8 cellular contexts compared by ENCODE assay signal in the genomic region with DNA sequence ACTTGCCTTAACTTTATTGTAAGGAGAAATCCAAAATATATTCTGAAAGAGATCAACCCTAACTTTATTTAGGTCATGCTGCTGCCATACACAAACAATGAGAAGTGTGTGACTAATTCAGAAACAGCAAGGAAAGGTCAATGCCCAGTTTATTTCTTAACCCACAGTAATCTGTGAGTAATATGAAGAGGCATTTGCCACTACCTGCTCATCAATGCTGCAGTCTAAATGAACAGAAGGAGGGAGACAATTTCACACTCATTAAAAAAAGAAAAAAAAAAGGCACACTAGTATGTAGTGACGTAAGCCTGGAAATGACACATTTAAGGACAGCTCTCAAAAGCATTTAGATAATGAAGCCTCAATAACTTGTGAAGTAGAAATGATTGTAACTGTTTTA.
DNase-seq lines count a peak whose midpoint lies in the region; ATAC-seq and TF ChIP-seq lines count a peak whose summit lies in the region.
"Had no signal": no experiment of that assay in that cellular context is flagged by ENCODE, and none has a peak within 500 bp of the region (broad histone marks: within the 10 kb centered on the region; RNA-seq: fewer than 3 reads in every experiment).

No MANE protein-coding gene starts in this region.

- no peak overlapping the region for H2BK120ac ChIP-seq in mesendoderm (ENCODE audit: low read depth, low read length)

- H3K23ac ChIP-seq in mesendoderm (ENCODE audit: low read length), result no peak overlapping the region

- intact Hi-C loops in mammary epithelial cell (cut with micrococcal nuclease), result loop anchor here (5.0 kb wide), 1 partner anchor 80 kb away; no protein-coding TSS in a partner anchor

- H3K27me3 ChIP-seq in mammary epithelial cell (ENCODE audit: insufficient read depth, low read length) (no peaks in the 10 kb centered on the region), mesendoderm (ENCODE audit: insufficient read depth, low read length, poor library complexity) (no peaks in the 10 kb centered on the region)

- no peaks in the 10 kb centered on the region for H3K79me1 ChIP-seq in mesendoderm (ENCODE audit: low read length)

- in situ Hi-C loops in GM13977 (cut with MboI; ENCODE audit: low pct_unique_long_range_greater_than_20kb, low sequenced_read_pairs, unreplicated experiment), result no loop called here
- in situ Hi-C loops in mammary epithelial cell (cut with MboI; ENCODE audit: low sequenced_read_pairs in 2 of 2), result no loop called here

- no peak overlapping the region for H3K18ac ChIP-seq in mesendoderm (ENCODE audit: low read length)

- H2AFZ ChIP-seq in mammary epithelial cell (ENCODE audit: low read depth, low read length), result no peak overlapping the region

- dilution Hi-C loops in mammary epithelial cell (cut with HindIII; ENCODE audit: low sequenced_read_pairs), result no loop called here

- peak; percentile 19 for ATAC-seq in HG03469 (IDR thresholded peaks at IDR 0.05; ENCODE audit: unreplicated experiment)

- no peak overlapping the region for H3K4me3 ChIP-seq in mammary epithelial cell (replicated peaks in 1 of 3; ENCODE audit: insufficient read depth in 1 of 3, low read depth in 2 of 3, low read length in 3 of 3)
- H3K4me3 ChIP-seq in retinal pigment epithelial cell (ENCODE audit: low read length), result no peak overlapping the region
- H3K4me3 ChIP-seq in mesendoderm (ENCODE audit: low read length), result no peak overlapping the region

- no peak overlapping the region for H2BK15ac ChIP-seq in mesendoderm (replicated peaks; ENCODE audit: low read depth)

- H3K27ac ChIP-seq in mammary epithelial cell (ENCODE audit: insufficient read depth, low read depth, low read length) (peak overlapping the region; percentile 16), mesendoderm (ENCODE audit: low read depth, low read length) (no peak overlapping the region)

- H3K56ac ChIP-seq in mesendoderm (ENCODE audit: low read length), result no peak overlapping the region

- no peak overlapping the region for H2AK5ac ChIP-seq in mesendoderm (ENCODE audit: low read length)

- peak; percentile 26 for DNase-seq in GM13977 (ENCODE audit: low spot score)
- peak; percentile 87 for DNase-seq in mammary epithelial cell
- peak; percentile 50 for DNase-seq in retinal pigment epithelial cell (ENCODE audit: low read depth)
- DNase-seq in mesendoderm, result no peak
- DNase-seq in AML-193 (lab: John Stamatoyannopoulos, UW), result no peak
- no peak for DNase-seq in stimulated activated CD4-positive, alpha-beta T cell treated with anti-CD3 and anti-CD28 coated beads, Interleukin-4, amount 100 ng/mL, for 4 hours
- DNase-seq: posterior cingulate gyrus had no signal

- H3K9ac ChIP-seq in mammary epithelial cell (ENCODE audit: insufficient read depth, low read length) (no peak overlapping the region), mesendoderm (ENCODE audit: low read length) (no peak overlapping the region)

- peak overlapping the region; percentile 37 for H3K4me2 ChIP-seq in mammary epithelial cell (ENCODE audit: insufficient read depth, low read depth, low read length)
- no peak overlapping the region for H3K4me2 ChIP-seq in mesendoderm (ENCODE audit: low read length)

- peaks cover 18% of the 10 kb centered on the region for H3K4me1 ChIP-seq in mammary epithelial cell (ENCODE audit: insufficient read depth, low read length)
- H3K4me1 ChIP-seq in mesendoderm (ENCODE audit: control insufficient read depth, low read depth, low read length), result peaks cover 8% of the 10 kb centered on the region

- no peak overlapping the region for H4K8ac ChIP-seq in mesendoderm (ENCODE audit: low read depth, low read length)

- TF ChIP-seq CTCF in GM13977 (IDR thresholded peaks at IDR 0.05; ENCODE audit: extremely low read depth, insufficient read depth, missing control alignments) (no peak), mammary epithelial cell (conservative IDR thresholded peaks at IDR 0.05 in 1 of 2, IDR thresholded peaks at IDR 0.05 in 1 of 2; ENCODE audit: extremely low read depth in 1 of 2, insufficient read depth in 1 of 2, low read depth in 1 of 2, low read length in 2 of 2) (no peak), retinal pigment epithelial cell (conservative IDR thresholded peaks at IDR 0.05; ENCODE audit: low read depth, low read length) (no peak)

- no peak overlapping the region for H3K4ac ChIP-seq in mesendoderm (ENCODE audit: low read depth, low read length)

- CTCF ChIA-PET in mammary epithelial cell (lab: Charles Lee; ENCODE audit: low non-redundant PET), result no interaction called here

- no peak overlapping the region for H4K5ac ChIP-seq in mesendoderm (ENCODE audit: low read length)

- H3K9me3 ChIP-seq in mammary epithelial cell (replicated peaks; ENCODE audit: insufficient read depth, low read length), result no peaks in the 10 kb centered on the region

- H3K36me3 ChIP-seq in mammary epithelial cell (ENCODE audit: insufficient read depth, low read length), result no peaks in the 10 kb centered on the region
- H3K36me3 ChIP-seq in mesendoderm (ENCODE audit: control insufficient read depth, insufficient read depth, low read length), result no peaks in the 10 kb centered on the region

- H3K79me2 ChIP-seq in mammary epithelial cell (ENCODE audit: insufficient read depth, low read length), result no peaks in the 10 kb centered on the region
- no peaks in the 10 kb centered on the region for H3K79me2 ChIP-seq in mesendoderm (ENCODE audit: control insufficient read depth, insufficient read depth, low read length)

- H2BK5ac ChIP-seq in mesendoderm (ENCODE audit: low read length), result no peak overlapping the region

- no TSS peak for BruUV-seq in mammary epithelial cell (replicated peaks; lab: Mats Ljungman, UMichigan)

- H4K20me1 ChIP-seq in mammary epithelial cell (ENCODE audit: insufficient read depth, low read length), result no peaks in the 10 kb centered on the region

- WGBS in mammary epithelial cell (ENCODE audit: low coverage, missing lambda C conversion rate), result 0% methylated on average over 1 of the region's 1 CpG
- WGBS in mesendoderm (ENCODE audit: extremely low coverage, insufficient coverage, low lambda C conversion rate), result no CpG with 5 or more reads among the region's 1 CpG

Comparison
In these comparisons a context has a peak if more than half of its experiments do, and no peak if none do; other contexts are left out.
1. DNase-seq: peak in GM13977 (single experiment), mammary epithelial cell (single experiment) and retinal pigment epithelial cell (single experiment); none in mesendoderm (single experiment), AML-193 (0 of 2) and stimulated activated CD4-positive, alpha-beta T cell treated with anti-CD3 and anti-CD28 coated beads, Interleukin-4, amount 100 ng/mL, for 4 hours (0 of 2).